ENCODE assay signal across 9 cellular contexts in the genomic region with DNA sequence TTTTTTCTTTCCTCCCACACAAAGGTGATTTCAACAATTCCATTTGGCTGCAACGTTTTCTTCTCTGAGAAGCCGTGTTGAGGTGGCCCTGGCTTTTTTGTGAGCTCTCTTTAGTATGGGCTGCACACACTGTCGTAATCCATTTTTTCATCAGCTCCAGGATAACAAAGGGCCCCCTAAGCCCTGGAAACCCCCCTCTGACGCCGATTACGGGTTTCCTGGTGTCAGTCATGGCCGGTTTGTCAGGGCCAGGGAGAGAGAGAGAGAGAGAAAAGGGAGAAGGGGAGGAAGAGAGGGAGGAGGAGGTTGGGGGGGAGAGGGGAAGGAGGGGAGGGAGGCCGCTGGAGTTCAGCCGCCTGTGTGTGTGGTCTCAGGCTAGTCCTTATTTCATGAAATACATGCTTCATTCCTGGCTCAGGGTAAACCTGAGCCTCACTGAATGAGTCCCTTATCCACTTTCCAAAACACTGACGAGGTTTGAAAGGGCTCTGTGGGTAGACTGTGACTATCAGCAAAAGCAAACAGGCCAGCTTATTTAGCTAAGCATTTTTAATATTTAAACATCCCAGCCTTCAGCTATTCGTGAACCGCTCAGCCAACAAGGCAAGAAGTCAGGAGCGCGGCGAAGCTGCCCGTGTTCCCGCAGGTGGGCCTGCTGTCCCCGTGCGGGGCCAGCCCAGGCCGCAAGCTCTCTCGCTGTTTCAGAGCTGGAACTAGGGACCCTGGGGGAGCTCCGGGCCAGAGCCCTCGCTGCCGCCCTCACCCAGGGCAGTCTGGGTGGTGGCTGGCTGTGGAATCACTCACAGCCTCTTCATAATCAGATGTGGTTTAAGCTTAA.
DNase-seq lines count a peak whose midpoint lies in the region; TF ChIP-seq lines count a peak whose summit lies in the region.
"Had no signal": no experiment of that assay in that cellular context is flagged by ENCODE, and none has a peak within 500 bp of the region (broad histone marks: within the 10 kb centered on the region; RNA-seq: fewer than 3 reads in every experiment).

No MANE protein-coding gene starts in this region.

- H3K4me3 Mint-ChIP-seq in T-helper 2 cell treated with Interferon-gamma antibody and Interleukin-4, amounts not matched to agents 5 μg/mL and 100 μg/mL, for 36 hours, result no peak overlapping the region
- H3K4me3 Mint-ChIP-seq in endothelial cell (ENCODE audit: unreplicated experiment) (no peak overlapping the region), immature natural killer cell (no peak overlapping the region)

- no peak for TF ChIP-seq CTCF in endothelial cell (IDR thresholded peaks at IDR 0.05; ENCODE audit: unreplicated experiment)

- no peaks in the 10 kb centered on the region for H3K9me3 Mint-ChIP-seq in T-helper 2 cell treated with Interferon-gamma antibody and Interleukin-4, amounts not matched to agents 5 μg/mL and 100 μg/mL, for 36 hours
- H3K9me3 Mint-ChIP-seq in endothelial cell (ENCODE audit: unreplicated experiment) (no peaks in the 10 kb centered on the region), immature natural killer cell (peaks cover 0 to 1% (median 0%) of the 10 kb centered on the region in 6 donors)

- no peaks in the 10 kb centered on the region for H3K36me3 Mint-ChIP-seq in T-helper 2 cell treated with Interferon-gamma antibody and Interleukin-4, amounts not matched to agents 5 μg/mL and 100 μg/mL, for 36 hours (ENCODE audit: low read depth)
- H3K36me3 Mint-ChIP-seq in endothelial cell (ENCODE audit: low read depth, unreplicated experiment), result peaks cover 3% of the 10 kb centered on the region
- H3K36me3 Mint-ChIP-seq in immature natural killer cell, result peaks cover 0 to 5% (median 0%) of the 10 kb centered on the region in 3 donors

- peak overlapping the region; percentile 31 for H3K27ac Mint-ChIP-seq in T-helper 2 cell treated with Interferon-gamma antibody and Interleukin-4, amounts not matched to agents 5 μg/mL and 100 μg/mL, for 36 hours
- H3K27ac Mint-ChIP-seq in endothelial cell (ENCODE audit: unreplicated experiment) (peak overlapping the region; percentile 48), immature natural killer cell (no peak overlapping the region)

- peaks cover 3% of the 10 kb centered on the region for H3K4me1 Mint-ChIP-seq in T-helper 2 cell treated with Interferon-gamma antibody and Interleukin-4, amounts not matched to agents 5 μg/mL and 100 μg/mL, for 36 hours (ENCODE audit: low read depth)
- H3K4me1 Mint-ChIP-seq in endothelial cell (ENCODE audit: unreplicated experiment), result peaks cover 10% of the 10 kb centered on the region
- no peaks in the 10 kb centered on the region for H3K4me1 Mint-ChIP-seq in immature natural killer cell

- peak overlapping the region; percentile 57 for H3K27ac ChIP-seq in temporal lobe (ENCODE audit: low read depth, low read length)

- DNase-seq in T-helper 2 cell treated with Interferon-gamma antibody and Interleukin-4, amounts not matched to agents 5 μg/mL and 100 μg/mL, for 36 hours (ENCODE audit: low spot score), result no peak
- DNase-seq in T-helper 2 cell (no peak), endothelial cell (ENCODE audit: low spot score) (no peak), mucosa of gallbladder (ENCODE audit: low spot score) (peak; percentile 22), DMS 273 treated with DMSO at 0.1 percent for 48 hours (lab: John Stamatoyannopoulos, UW) (no peak), immature natural killer cell (no peak)
- DNase-seq in activated effector memory CD4-positive, alpha-beta T cell treated with anti-CD3 and anti-CD28 coated beads, Interleukin-2, amount 50 U/mL, for 16 hours, result no peak
- DNase-seq: MV-4-11 had no signal

- H3K27me3 Mint-ChIP-seq in T-helper 2 cell treated with Interferon-gamma antibody and Interleukin-4, amounts not matched to agents 5 μg/mL and 100 μg/mL, for 36 hours (ENCODE audit: low read depth), result peaks cover 7% of the 10 kb centered on the region
- H3K27me3 Mint-ChIP-seq in endothelial cell (ENCODE audit: unreplicated experiment) (peaks cover 6% of the 10 kb centered on the region), immature natural killer cell (ENCODE audit: low read depth in 3 of 3) (peaks cover 2 to 9% (median 4%) of the 10 kb centered on the region in 3 donors)

Comparison
In these comparisons a context has a peak if more than half of its experiments do, and no peak if none do; other contexts are left out.
1. H3K27ac Mint-ChIP-seq: peak in T-helper 2 cell treated with Interferon-gamma antibody and Interleukin-4, amounts not matched to agents 5 μg/mL and 100 μg/mL, for 36 hours (single experiment) and endothelial cell (single experiment); none in immature natural killer cell (0 of 6).